Comparison of ENCODE assay signal across 8 cellular contexts in genomic region chr17:42744806-42745617, GRCh38. TPM values are rescaled to one million over a fixed set of nuclear protein-coding genes. Genes with fewer than 3 reads are reported as not detected.
A peak's percentile ranks its signal among the peaks of the same experiment; 100 is the strongest.
DNase-seq lines count a peak whose midpoint lies in the region; ATAC-seq and TF ChIP-seq lines count a peak whose summit lies in the region.

EZH1 (minus strand) TSS chr17:42745040; CDS start chr17:42728941, 16,099 bp downstream.

- peak within 1 kb of the TSS; percentile 64 to 83 for H3K4me3 ChIP-seq in right atrium auricular region
- peak within 1 kb of the TSS; percentile 76 for H3K4me3 ChIP-seq in psoas muscle
- H3K4me3 ChIP-seq in urinary bladder (ENCODE audit: low read depth, low read length): peak within 1 kb of the TSS; percentile 74

- WGBS in psoas muscle, 3 donors: 4 to 7% (median 6%) methylated on average over 37 to 50 of the region's 50 CpGs
- WGBS in urinary bladder: 5% methylated on average over 50 of the region's 50 CpGs

- peak; percentile 75 for ATAC-seq in HG02852 (IDR thresholded peaks at IDR 0.05; ENCODE audit: unreplicated experiment)
- peak; percentile 97 to 98 (median 98) for ATAC-seq in psoas muscle

- no peak for TF ChIP-seq CTCF in GM13976 (IDR thresholded peaks at IDR 0.05; ENCODE audit: borderline replicate concordance, control extremely low read depth, extremely low read depth, insufficient read depth, missing control alignments)
- TF ChIP-seq CTCF in right atrium auricular region (IDR thresholded peaks at IDR 0.05): no peak
- no peak for TF ChIP-seq CTCF in psoas muscle (IDR thresholded peaks at IDR 0.05)

- H3K36me3 ChIP-seq in right atrium auricular region: no peaks in the 10 kb centered on the region
- H3K36me3 ChIP-seq in psoas muscle (ENCODE audit: insufficient read depth in 1 of 2, low read depth in 1 of 2): peaks cover 0 to 2% of the 10 kb centered on the region in 2 donors
- no peaks in the 10 kb centered on the region for H3K36me3 ChIP-seq in urinary bladder (ENCODE audit: insufficient read depth)

- H3K27ac ChIP-seq in right atrium auricular region: peak within 1 kb of the TSS; percentile 94 to 95
- peak within 1 kb of the TSS; percentile 88 for H3K27ac ChIP-seq in psoas muscle
- H3K27ac ChIP-seq in urinary bladder (ENCODE audit: low read depth): peak within 1 kb of the TSS; percentile 93

- H3K27me3 ChIP-seq in right atrium auricular region: no peaks in the 10 kb centered on the region
- H3K27me3 ChIP-seq in psoas muscle (ENCODE audit: insufficient read depth in 3 of 3, low read length in 2 of 3): no peaks in the 10 kb centered on the region

- DNase-seq in GM13976 (ENCODE audit: low spot score) (peak; percentile 100), NCI-H1930 (lab: John Stamatoyannopoulos, UW) (peak; percentile 79 to 91), anterior cingulate cortex (lab: John Stamatoyannopoulos, UW) (peak; percentile 9 to 94 (median 84)), right atrium auricular region (ENCODE audit: low spot score) (peak; percentile 91), psoas muscle (peak; percentile 90 to 96)

- H3K4me1 ChIP-seq in right atrium auricular region (peaks cover 0 to 41% of the 10 kb centered on the region in 2 donors), psoas muscle (peaks cover 17% of the 10 kb centered on the region), urinary bladder (ENCODE audit: insufficient read depth) (no peaks in the 10 kb centered on the region)

- in situ Hi-C loops in GM13976 (cut with MboI; ENCODE audit: low sequenced_read_pairs, unreplicated experiment): no loop called here

- intact Hi-C loops in T-helper 2 cell treated with Interferon-gamma antibody and Interleukin-4, amounts not matched to agents 100 ng/mL and 5 ng/mL, for 36 hours (cut with micrococcal nuclease): loop anchor here (1.0 to 2.0 kb wide), 3 partner anchors 18 to 136 kb away; partner anchors contain the start of genes PLEKHH3, RETREG3 and TUBG1
- intact Hi-C loops in psoas muscle (cut with DNase I): loop anchor here in 1 of 2 donors (5.0 kb wide), 1 partner anchor 53 kb away; no protein-coding TSS in a partner anchor

- H3K9me3 ChIP-seq in right atrium auricular region (no peaks in the 10 kb centered on the region), psoas muscle (no peaks in the 10 kb centered on the region)

RNA-seq across cellular contexts. Expression of gene EZH1, which starts in this region (rescaled TPM):
- 42.0 and 43.7 TPM in 2 replicates for total RNA-seq in T-helper 2 cell treated with Interferon-gamma antibody and Interleukin-4, amounts not matched to agents 100 ng/mL and 5 ng/mL, for 36 hours
- 10 to 100 TPM; 30.5 to 32.5 TPM for total RNA-seq in right atrium auricular region
- 10 to 100 TPM; 25.7 to 59.1 (median 33.7) TPM for total RNA-seq in psoas muscle
- polyA plus RNA-seq in psoas muscle: 10 to 100 TPM; 15.2 to 43.9 (median 22.3) TPM
- 32.9 TPM for total RNA-seq in urinary bladder
- polyA plus RNA-seq in urinary bladder: 40.4 TPM

Comparison
In these comparisons a context has a peak if more than half of its experiments do, and no peak if none do; other contexts are left out.
1. Peak in every context shown above with its lines: DNase-seq, ATAC-seq, H3K4me3 ChIP-seq and H3K27ac ChIP-seq.